ENCODE assay signal across 1 cellular context in the genomic region with DNA sequence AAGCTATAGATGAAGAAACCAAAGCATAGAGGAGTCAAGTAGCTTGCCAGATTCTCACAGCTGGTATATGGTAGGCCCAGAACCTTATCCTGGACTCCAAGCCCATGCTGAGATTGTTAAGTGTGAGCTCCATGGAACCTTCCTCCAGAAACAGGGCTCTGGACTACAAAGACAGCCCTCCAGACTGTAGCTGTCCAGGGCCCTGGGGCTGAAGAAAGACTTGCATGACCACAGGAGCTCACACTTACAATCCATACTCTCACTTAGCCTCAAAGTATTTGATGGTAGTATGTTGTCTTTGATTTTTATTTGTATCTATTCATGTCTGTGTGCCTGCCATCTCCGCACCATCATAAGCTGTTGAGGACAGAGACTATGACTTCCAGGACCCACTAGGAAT.
TF ChIP-seq lines count a peak whose summit lies in the region.

No MANE protein-coding gene starts in this region.

TF ChIP-seq in GM23338, 12 proteins besides CTCF, POLR2A, EP300 and RAD21 (continued from another document):
- TF ChIP-seq, protein P1, sequence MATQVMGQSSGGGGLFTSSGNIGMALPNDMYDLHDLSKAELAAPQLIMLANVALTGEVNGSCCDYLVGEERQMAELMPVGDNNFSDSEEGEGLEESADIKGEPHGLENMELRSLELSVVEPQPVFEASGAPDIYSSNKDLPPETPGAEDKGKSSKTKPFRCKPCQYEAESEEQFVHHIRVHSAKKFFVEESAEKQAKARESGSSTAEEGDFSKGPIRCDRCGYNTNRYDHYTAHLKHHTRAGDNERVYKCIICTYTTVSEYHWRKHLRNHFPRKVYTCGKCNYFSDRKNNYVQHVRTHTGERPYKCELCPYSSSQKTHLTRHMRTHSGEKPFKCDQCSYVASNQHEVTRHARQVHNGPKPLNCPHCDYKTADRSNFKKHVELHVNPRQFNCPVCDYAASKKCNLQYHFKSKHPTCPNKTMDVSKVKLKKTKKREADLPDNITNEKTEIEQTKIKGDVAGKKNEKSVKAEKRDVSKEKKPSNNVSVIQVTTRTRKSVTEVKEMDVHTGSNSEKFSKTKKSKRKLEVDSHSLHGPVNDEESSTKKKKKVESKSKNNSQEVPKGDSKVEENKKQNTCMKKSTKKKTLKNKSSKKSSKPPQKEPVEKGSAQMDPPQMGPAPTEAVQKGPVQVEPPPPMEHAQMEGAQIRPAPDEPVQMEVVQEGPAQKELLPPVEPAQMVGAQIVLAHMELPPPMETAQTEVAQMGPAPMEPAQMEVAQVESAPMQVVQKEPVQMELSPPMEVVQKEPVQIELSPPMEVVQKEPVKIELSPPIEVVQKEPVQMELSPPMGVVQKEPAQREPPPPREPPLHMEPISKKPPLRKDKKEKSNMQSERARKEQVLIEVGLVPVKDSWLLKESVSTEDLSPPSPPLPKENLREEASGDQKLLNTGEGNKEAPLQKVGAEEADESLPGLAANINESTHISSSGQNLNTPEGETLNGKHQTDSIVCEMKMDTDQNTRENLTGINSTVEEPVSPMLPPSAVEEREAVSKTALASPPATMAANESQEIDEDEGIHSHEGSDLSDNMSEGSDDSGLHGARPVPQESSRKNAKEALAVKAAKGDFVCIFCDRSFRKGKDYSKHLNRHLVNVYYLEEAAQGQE (IDR thresholded peaks at IDR 0.05; ENCODE audit: unreplicated experiment): no peak
- TF ChIP-seq, protein P2, sequence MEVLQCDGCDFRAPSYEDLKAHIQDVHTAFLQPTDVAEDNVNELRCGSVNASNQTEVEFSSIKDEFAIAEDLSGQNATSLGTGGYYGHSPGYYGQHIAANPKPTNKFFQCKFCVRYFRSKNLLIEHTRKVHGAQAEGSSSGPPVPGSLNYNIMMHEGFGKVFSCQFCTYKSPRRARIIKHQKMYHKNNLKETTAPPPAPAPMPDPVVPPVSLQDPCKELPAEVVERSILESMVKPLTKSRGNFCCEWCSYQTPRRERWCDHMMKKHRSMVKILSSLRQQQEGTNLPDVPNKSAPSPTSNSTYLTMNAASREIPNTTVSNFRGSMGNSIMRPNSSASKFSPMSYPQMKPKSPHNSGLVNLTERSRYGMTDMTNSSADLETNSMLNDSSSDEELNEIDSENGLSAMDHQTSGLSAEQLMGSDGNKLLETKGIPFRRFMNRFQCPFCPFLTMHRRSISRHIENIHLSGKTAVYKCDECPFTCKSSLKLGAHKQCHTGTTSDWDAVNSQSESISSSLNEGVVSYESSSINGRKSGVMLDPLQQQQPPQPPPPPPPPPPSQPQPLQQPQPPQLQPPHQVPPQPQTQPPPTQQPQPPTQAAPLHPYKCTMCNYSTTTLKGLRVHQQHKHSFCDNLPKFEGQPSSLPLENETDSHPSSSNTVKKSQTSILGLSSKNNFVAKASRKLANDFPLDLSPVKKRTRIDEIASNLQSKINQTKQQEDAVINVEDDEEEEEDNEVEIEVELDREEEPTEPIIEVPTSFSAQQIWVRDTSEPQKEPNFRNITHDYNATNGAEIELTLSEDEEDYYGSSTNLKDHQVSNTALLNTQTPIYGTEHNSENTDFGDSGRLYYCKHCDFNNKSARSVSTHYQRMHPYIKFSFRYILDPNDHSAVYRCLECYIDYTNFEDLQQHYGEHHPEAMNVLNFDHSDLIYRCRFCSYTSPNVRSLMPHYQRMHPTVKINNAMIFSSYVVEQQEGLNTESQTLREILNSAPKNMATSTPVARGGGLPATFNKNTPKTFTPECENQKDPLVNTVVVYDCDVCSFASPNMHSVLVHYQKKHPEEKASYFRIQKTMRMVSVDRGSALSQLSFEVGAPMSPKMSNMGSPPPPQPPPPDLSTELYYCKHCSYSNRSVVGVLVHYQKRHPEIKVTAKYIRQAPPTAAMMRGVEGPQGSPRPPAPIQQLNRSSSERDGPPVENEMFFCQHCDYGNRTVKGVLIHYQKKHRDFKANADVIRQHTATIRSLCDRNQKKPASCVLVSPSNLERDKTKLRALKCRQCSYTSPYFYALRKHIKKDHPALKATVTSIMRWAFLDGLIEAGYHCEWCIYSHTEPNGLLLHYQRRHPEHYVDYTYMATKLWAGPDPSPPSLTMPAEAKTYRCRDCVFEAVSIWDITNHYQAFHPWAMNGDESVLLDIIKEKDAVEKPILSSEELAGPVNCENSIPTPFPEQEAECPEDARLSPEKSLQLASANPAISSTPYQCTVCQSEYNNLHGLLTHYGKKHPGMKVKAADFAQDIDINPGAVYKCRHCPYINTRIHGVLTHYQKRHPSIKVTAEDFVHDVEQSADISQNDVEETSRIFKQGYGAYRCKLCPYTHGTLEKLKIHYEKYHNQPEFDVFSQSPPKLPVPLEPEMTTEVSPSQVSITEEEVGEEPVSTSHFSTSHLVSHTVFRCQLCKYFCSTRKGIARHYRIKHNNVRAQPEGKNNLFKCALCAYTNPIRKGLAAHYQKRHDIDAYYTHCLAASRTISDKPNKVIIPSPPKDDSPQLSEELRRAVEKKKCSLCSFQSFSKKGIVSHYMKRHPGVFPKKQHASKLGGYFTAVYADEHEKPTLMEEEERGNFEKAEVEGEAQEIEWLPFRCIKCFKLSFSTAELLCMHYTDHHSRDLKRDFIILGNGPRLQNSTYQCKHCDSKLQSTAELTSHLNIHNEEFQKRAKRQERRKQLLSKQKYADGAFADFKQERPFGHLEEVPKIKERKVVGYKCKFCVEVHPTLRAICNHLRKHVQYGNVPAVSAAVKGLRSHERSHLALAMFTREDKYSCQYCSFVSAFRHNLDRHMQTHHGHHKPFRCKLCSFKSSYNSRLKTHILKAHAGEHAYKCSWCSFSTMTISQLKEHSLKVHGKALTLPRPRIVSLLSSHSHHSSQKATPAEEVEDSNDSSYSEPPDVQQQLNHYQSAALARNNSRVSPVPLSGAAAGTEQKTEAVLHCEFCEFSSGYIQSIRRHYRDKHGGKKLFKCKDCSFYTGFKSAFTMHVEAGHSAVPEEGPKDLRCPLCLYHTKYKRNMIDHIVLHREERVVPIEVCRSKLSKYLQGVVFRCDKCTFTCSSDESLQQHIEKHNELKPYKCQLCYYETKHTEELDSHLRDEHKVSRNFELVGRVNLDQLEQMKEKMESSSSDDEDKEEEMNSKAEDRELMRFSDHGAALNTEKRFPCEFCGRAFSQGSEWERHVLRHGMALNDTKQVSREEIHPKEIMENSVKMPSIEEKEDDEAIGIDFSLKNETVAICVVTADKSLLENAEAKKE (CRISPR knock-in tag; IDR thresholded peaks at IDR 0.05): no peak
- TF ChIP-seq POLR2AphosphoS5 (IDR thresholded peaks at IDR 0.05; ENCODE audit: low read depth) (no peak), JUNB (IDR thresholded peaks at IDR 0.05; ENCODE audit: unreplicated experiment) (no peak), EZH2phosphoT487 (IDR thresholded peaks at IDR 0.05; ENCODE audit: unreplicated experiment) (no peak), EZH2 (IDR thresholded peaks at IDR 0.05; ENCODE audit: low read depth, unreplicated experiment) (no peak), ZNF331 (CRISPR knock-in tag; IDR thresholded peaks at IDR 0.05; ENCODE audit: low read depth) (no peak), NANOG (IDR thresholded peaks at IDR 0.05; ENCODE audit: borderline replicate concordance) (no peak), ZNF114 (CRISPR knock-in tag; IDR thresholded peaks at IDR 0.05) (no peak)
- TF ChIP-seq, protein P3, sequence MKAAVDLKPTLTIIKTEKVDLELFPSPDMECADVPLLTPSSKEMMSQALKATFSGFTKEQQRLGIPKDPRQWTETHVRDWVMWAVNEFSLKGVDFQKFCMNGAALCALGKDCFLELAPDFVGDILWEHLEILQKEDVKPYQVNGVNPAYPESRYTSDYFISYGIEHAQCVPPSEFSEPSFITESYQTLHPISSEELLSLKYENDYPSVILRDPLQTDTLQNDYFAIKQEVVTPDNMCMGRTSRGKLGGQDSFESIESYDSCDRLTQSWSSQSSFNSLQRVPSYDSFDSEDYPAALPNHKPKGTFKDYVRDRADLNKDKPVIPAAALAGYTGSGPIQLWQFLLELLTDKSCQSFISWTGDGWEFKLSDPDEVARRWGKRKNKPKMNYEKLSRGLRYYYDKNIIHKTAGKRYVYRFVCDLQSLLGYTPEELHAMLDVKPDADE (IDR thresholded peaks at IDR 0.05): no peak
